Comparison of ENCODE assay signal across 8 cellular contexts in genomic region chr4:186204103-186204559, GRCh38. TPM values are rescaled to one million over a fixed set of nuclear protein-coding genes. Genes with fewer than 3 reads are reported as not detected.
DNase-seq lines count a peak whose midpoint lies in the region; ATAC-seq lines count a peak whose summit lies in the region.

No MANE protein-coding gene starts in this region.

- peak; percentile 42 for ATAC-seq in HG03469 (IDR thresholded peaks at IDR 0.05; ENCODE audit: unreplicated experiment)
- ATAC-seq in natural killer cell treated with Interleukin-12 subunit alpha and Interleukin-12 subunit beta and Interleukin-15 and Interleukin-18, amount 100 ng/mL, for 72 hours = peak; percentile 89 to 92
- no peak for ATAC-seq in HG03457 (IDR thresholded peaks at IDR 0.05; ENCODE audit: unreplicated experiment)

- H3K4me1 Mint-ChIP-seq in natural killer cell treated with Interleukin-12 subunit alpha and Interleukin-12 subunit beta and Interleukin-15 and Interleukin-18, amount 100 ng/mL, for 72 hours (ENCODE audit: low read depth in 2 of 2) = peaks cover 21 to 26% of the 10 kb centered on the region in 2 donors

- no peaks in the 10 kb centered on the region for H3K4me1 ChIP-seq in ES-I3 (ENCODE audit: insufficient read depth, low read length)

- H3K9me3 ChIP-seq in ES-I3 (ENCODE audit: control insufficient read depth, insufficient read depth, low read length) = peaks cover 3% of the 10 kb centered on the region; the same call in 1 of the 2 replicates

- H3K36me3 ChIP-seq in ES-I3 (ENCODE audit: insufficient read depth, low read length) = no peaks in the 10 kb centered on the region

- H3K27ac Mint-ChIP-seq in natural killer cell treated with Interleukin-12 subunit alpha and Interleukin-12 subunit beta and Interleukin-15 and Interleukin-18, amount 100 ng/mL, for 72 hours = peak overlapping the region; percentile 43 to 64

- H3K9ac ChIP-seq in ES-I3 (ENCODE audit: low read depth, low read length) = peak overlapping the region; percentile 52; the same call in 1 of the 2 replicates

- peak overlapping the region; percentile 67 for H3K4me3 Mint-ChIP-seq in natural killer cell treated with Interleukin-12 subunit alpha and Interleukin-12 subunit beta and Interleukin-15 and Interleukin-18, amount 100 ng/mL, for 72 hours

- H3K36me3 Mint-ChIP-seq in natural killer cell treated with Interleukin-12 subunit alpha and Interleukin-12 subunit beta and Interleukin-15 and Interleukin-18, amount 100 ng/mL, for 72 hours = peaks cover 7% of the 10 kb centered on the region

- peaks cover 4% of the 10 kb centered on the region for H3K9me3 Mint-ChIP-seq in natural killer cell treated with Interleukin-12 subunit alpha and Interleukin-12 subunit beta and Interleukin-15 and Interleukin-18, amount 100 ng/mL, for 72 hours

- H3K27me3 Mint-ChIP-seq in natural killer cell treated with Interleukin-12 subunit alpha and Interleukin-12 subunit beta and Interleukin-15 and Interleukin-18, amount 100 ng/mL, for 72 hours = no peaks in the 10 kb centered on the region

- DNase-seq in amniotic epithelial cell (ENCODE audit: low read depth) (peak; percentile 74), DMS79 treated with DMSO at 0.1 percent for 48 hours (lab: John Stamatoyannopoulos, UW) (no peak), COLO829 (ENCODE audit: low spot score) (no peak), NCI-H1048 (lab: John Stamatoyannopoulos, UW) (no peak)
- DNase-seq in natural killer cell treated with Interleukin-12 subunit alpha and Interleukin-12 subunit beta and Interleukin-15 and Interleukin-18, amount 100 ng/mL, for 72 hours (ENCODE audit: low spot score) = peak; percentile 84

RNA-seq across cellular contexts. Expression of gene CYP4V2, which starts 12.8 kb away (rescaled TPM):
- total RNA-seq in natural killer cell treated with Interleukin-12 subunit alpha and Interleukin-12 subunit beta and Interleukin-15 and Interleukin-18, amount 100 ng/mL, for 72 hours = 10 to 100 TPM; 11.7 to 15.2 TPM

RNA-seq across cellular contexts. Expression of gene KLKB1, which starts 23.2 kb away (rescaled TPM):
- under 1 TPM; 0.78 to 0.81 TPM for total RNA-seq in natural killer cell treated with Interleukin-12 subunit alpha and Interleukin-12 subunit beta and Interleukin-15 and Interleukin-18, amount 100 ng/mL, for 72 hours

Comparison
In these comparisons a context has a peak if more than half of its experiments do, and no peak if none do; other contexts are left out.
1. DNase-seq: peak in amniotic epithelial cell (single experiment) and natural killer cell treated with Interleukin-12 subunit alpha and Interleukin-12 subunit beta and Interleukin-15 and Interleukin-18, amount 100 ng/mL, for 72 hours (single experiment); none in DMS79 treated with DMSO at 0.1 percent for 48 hours (single experiment), COLO829 (single experiment) and NCI-H1048 (single experiment).